21 cellular contexts compared by ENCODE assay signal in genomic region chr22:25748140-25748539, GRCh38. TPM values are rescaled to one million over a fixed set of nuclear protein-coding genes. Genes with fewer than 3 reads are reported as not detected.
DNase-seq lines count a peak whose midpoint lies in the region; TF ChIP-seq lines count a peak whose summit lies in the region.
"Had no signal": no experiment of that assay in that cellular context is flagged by ENCODE, and none has a peak within 500 bp of the region (broad histone marks: within the 10 kb centered on the region; RNA-seq: fewer than 3 reads in every experiment).

No MANE protein-coding gene starts in this region.

- POLR2A ChIA-PET in A673 (lab: Charles Lee; ENCODE audit: low non-redundant PET) = interaction anchor here (0.6 kb wide), 1 partner anchor 636 kb away, joined by 3 read pairs; no protein-coding TSS in a partner anchor

- TF ChIP-seq CTCF in osteoblast (IDR thresholded peaks at IDR 0.05; ENCODE audit: extremely low read depth, low read depth, low read length) = no peak
- no peak for TF ChIP-seq CTCF in A673 (conservative IDR thresholded peaks at IDR 0.05; ENCODE audit: low read depth, low read length)

- 64 to 66% methylated on average over 5 of the region's 5 CpGs for WGBS in GM23248 (ENCODE audit: low coverage in 1 of 2, low lambda C conversion rate in 2 of 2, missing lambda C conversion rate in 2 of 2), 2 experiments

- H3K27ac ChIP-seq in GM23248 = peak overlapping the region; percentile 85
- H3K27ac ChIP-seq in osteoblast (ENCODE audit: low read depth, low read length) = peak overlapping the region; percentile 98
- H3K27ac ChIP-seq in A673 (ENCODE audit: low read depth, low read length, poor library complexity, severe bottlenecking) = no peak overlapping the region
- H3K27ac ChIP-seq: VCaP had no signal

- H3K27me3 Mint-ChIP-seq in T-helper 1 cell treated with Interleukin-12 subunit alpha and Interleukin-12 subunit beta and Interleukin-4 antibody, amounts not matched to agents 30 μg/mL and 1 μg/mL, for 36 hours (ENCODE audit: low read depth) = no peaks in the 10 kb centered on the region
- no peaks in the 10 kb centered on the region for H3K27me3 Mint-ChIP-seq in activated T-helper 2 cell treated with anti-CD3 and anti-CD28 coated beads, Interferon-gamma antibody, Interleukin-2, Interleukin-4, amounts not matched to agents 10 μg/mL and 5 μg/mL and 100 μg/mL, durations not matched to agents 14 hours and 24 hours and 36 hours (ENCODE audit: low read depth)

- intact Hi-C loops in activated T-helper 2 cell treated with anti-CD3 and anti-CD28 coated beads, Interferon-gamma antibody, Interleukin-2, Interleukin-4, amounts not matched to agents 10 μg/mL and 5 μg/mL and 100 μg/mL, durations not matched to agents 14 hours and 24 hours and 36 hours (cut with micrococcal nuclease) = loop anchor here (2.0 to 5.0 kb wide), 2 partner anchors 45 to 676 kb away; no protein-coding TSS in a partner anchor
- intact Hi-C loops in A673 (cut with micrococcal nuclease; ENCODE audit: unreplicated experiment) = no loop called here

- no TSS peak for BruUV-seq in A673 (replicated peaks; lab: Mats Ljungman, UMichigan)

- H3K4me1 Mint-ChIP-seq in T-helper 1 cell treated with Interleukin-12 subunit alpha and Interleukin-12 subunit beta and Interleukin-4 antibody, amounts not matched to agents 30 μg/mL and 1 μg/mL, for 36 hours (ENCODE audit: low read depth) = peaks cover 69% of the 10 kb centered on the region
- peaks cover 75% of the 10 kb centered on the region for H3K4me1 Mint-ChIP-seq in activated T-helper 2 cell treated with anti-CD3 and anti-CD28 coated beads, Interferon-gamma antibody, Interleukin-2, Interleukin-4, amounts not matched to agents 10 μg/mL and 5 μg/mL and 100 μg/mL, durations not matched to agents 14 hours and 24 hours and 36 hours (ENCODE audit: low read depth)
- H3K4me1 Mint-ChIP-seq: activated naive CD4-positive, alpha-beta T cell treated with anti-CD3 and anti-CD28 coated beads, Interleukin-2, amount 50 U/mL, for 24 hours; central memory CD8-positive, alpha-beta T cell had no signal

- H3K4me1 ChIP-seq in GM23248 (ENCODE audit: insufficient read depth) (peaks cover 24% of the 10 kb centered on the region), osteoblast (ENCODE audit: insufficient read depth, low read length) (peaks cover 37% of the 10 kb centered on the region), A673 (ENCODE audit: insufficient read depth, low read length, poor library complexity, severe bottlenecking) (no peaks in the 10 kb centered on the region)

- in situ Hi-C loops in GM23248 (cut with MboI) = no loop called here

- no peak for DNase-seq in T-helper 1 cell
- no peak for DNase-seq in GM23248
- no peak for DNase-seq in activated T-helper 2 cell treated with anti-CD3 and anti-CD28 coated beads, Interferon-gamma antibody, Interleukin-2, Interleukin-4, amounts not matched to agents 10 μg/mL and 5 μg/mL and 100 μg/mL, durations not matched to agents 14 hours and 24 hours and 36 hours (ENCODE audit: low spot score)
- peak; percentile 27 for DNase-seq in osteoblast (ENCODE audit: insufficient read length, low spot score, missing footprints)
- no peak for DNase-seq in ureter (ENCODE audit: low spot score)
- DNase-seq in GDM1 (lab: John Stamatoyannopoulos, UW) = no peak
- DNase-seq in A673 (ENCODE audit: low spot score) = no peak
- DNase-seq: activated CD8-positive, alpha-beta memory T cell treated with anti-CD3 and anti-CD28 coated beads, Interleukin-2, amount 50 U/mL, for 48 hours; CD8-positive, alpha-beta T cell; endodermal cell; NCI-H1930; NCI-H524; spleen; stimulated activated naive B cell treated with anti-CD40 and anti-IgM and Interleukin-4, amounts not matched to agents 10 μg/mL and 1 μg/mL and 100 μg/mL, for 72 hours had no signal

- H4K20me1 ChIP-seq in GM23248 (ENCODE audit: insufficient read depth) (no peaks in the 10 kb centered on the region), osteoblast (ENCODE audit: insufficient read depth, low read length) (no peaks in the 10 kb centered on the region)

- peak overlapping the region; percentile 100 for H3K27ac Mint-ChIP-seq in T-helper 1 cell treated with Interleukin-12 subunit alpha and Interleukin-12 subunit beta and Interleukin-4 antibody, amounts not matched to agents 30 μg/mL and 1 μg/mL, for 36 hours
- peak overlapping the region; percentile 100 for H3K27ac Mint-ChIP-seq in activated T-helper 2 cell treated with anti-CD3 and anti-CD28 coated beads, Interferon-gamma antibody, Interleukin-2, Interleukin-4, amounts not matched to agents 10 μg/mL and 5 μg/mL and 100 μg/mL, durations not matched to agents 14 hours and 24 hours and 36 hours
- H3K27ac Mint-ChIP-seq: activated naive CD4-positive, alpha-beta T cell treated with anti-CD3 and anti-CD28 coated beads, Interleukin-2, amount 50 U/mL, for 24 hours; CD8-positive, alpha-beta T cell; endodermal cell; stimulated activated naive B cell treated with anti-CD40 and anti-IgM and Interleukin-4, amounts not matched to agents 10 μg/mL and 1 μg/mL and 100 μg/mL, for 72 hours had no signal

- no peaks in the 10 kb centered on the region for H3K36me3 ChIP-seq in GM23248 (ENCODE audit: low read depth)
- no peaks in the 10 kb centered on the region for H3K36me3 ChIP-seq in osteoblast (ENCODE audit: insufficient read depth, low read length)
- no peaks in the 10 kb centered on the region for H3K36me3 ChIP-seq in A673 (ENCODE audit: insufficient read depth, low read length, poor library complexity, severe bottlenecking)
- H3K36me3 ChIP-seq: spleen had no signal

- H3K9me3 Mint-ChIP-seq in T-helper 1 cell treated with Interleukin-12 subunit alpha and Interleukin-12 subunit beta and Interleukin-4 antibody, amounts not matched to agents 30 μg/mL and 1 μg/mL, for 36 hours = no peaks in the 10 kb centered on the region
- H3K9me3 Mint-ChIP-seq in activated T-helper 2 cell treated with anti-CD3 and anti-CD28 coated beads, Interferon-gamma antibody, Interleukin-2, Interleukin-4, amounts not matched to agents 10 μg/mL and 5 μg/mL and 100 μg/mL, durations not matched to agents 14 hours and 24 hours and 36 hours = no peaks in the 10 kb centered on the region
- H3K9me3 Mint-ChIP-seq: activated naive CD4-positive, alpha-beta T cell treated with anti-CD3 and anti-CD28 coated beads, Interleukin-2, amount 50 U/mL, for 24 hours; CD8-positive, alpha-beta T cell; central memory CD8-positive, alpha-beta T cell; stimulated activated naive B cell treated with anti-CD40 and anti-IgM and Interleukin-4, amounts not matched to agents 10 μg/mL and 1 μg/mL and 100 μg/mL, for 72 hours had no signal

- CTCF ChIA-PET in A673 (lab: Charles Lee) = no interaction called here

- peaks cover 14% of the 10 kb centered on the region for H3F3A ChIP-seq in GM23248 (ENCODE audit: insufficient read depth)

- no peaks in the 10 kb centered on the region for H3K27me3 ChIP-seq in GM23248 (replicated peaks; ENCODE audit: insufficient read depth)
- H3K27me3 ChIP-seq in osteoblast (ENCODE audit: insufficient read depth, low read length) = no peaks in the 10 kb centered on the region
- H3K27me3 ChIP-seq in A673 (replicated peaks; ENCODE audit: insufficient read depth, low read depth, low read length, poor library complexity) = no peaks in the 10 kb centered on the region

- H3K9ac ChIP-seq in GM23248 = peak overlapping the region; percentile 52

- peak overlapping the region; percentile 7 for H3K4me2 ChIP-seq in GM23248 (ENCODE audit: unreplicated experiment)
- peak overlapping the region; percentile 32 for H3K4me2 ChIP-seq in osteoblast (ENCODE audit: insufficient read depth, low read length)

- H2AFZ ChIP-seq in GM23248 (peak overlapping the region; percentile 50; the same call in 1 of the 2 replicates), osteoblast (ENCODE audit: low read length) (peak overlapping the region; percentile 67)

- H3K79me2 ChIP-seq in GM23248 (ENCODE audit: insufficient read depth) (no peaks in the 10 kb centered on the region), osteoblast (ENCODE audit: insufficient read depth, low read length) (no peaks in the 10 kb centered on the region)

- H3K36me3 Mint-ChIP-seq in T-helper 1 cell treated with Interleukin-12 subunit alpha and Interleukin-12 subunit beta and Interleukin-4 antibody, amounts not matched to agents 30 μg/mL and 1 μg/mL, for 36 hours (ENCODE audit: low read depth) = peaks cover 34% of the 10 kb centered on the region
- peaks cover 43% of the 10 kb centered on the region for H3K36me3 Mint-ChIP-seq in activated T-helper 2 cell treated with anti-CD3 and anti-CD28 coated beads, Interferon-gamma antibody, Interleukin-2, Interleukin-4, amounts not matched to agents 10 μg/mL and 5 μg/mL and 100 μg/mL, durations not matched to agents 14 hours and 24 hours and 36 hours (ENCODE audit: low read depth)
- H3K36me3 Mint-ChIP-seq: activated naive CD4-positive, alpha-beta T cell treated with anti-CD3 and anti-CD28 coated beads, Interleukin-2, amount 50 U/mL, for 24 hours; CD8-positive, alpha-beta T cell; stimulated activated naive B cell treated with anti-CD40 and anti-IgM and Interleukin-4, amounts not matched to agents 10 μg/mL and 1 μg/mL and 100 μg/mL, for 72 hours had no signal

- H3K4me3 Mint-ChIP-seq in T-helper 1 cell treated with Interleukin-12 subunit alpha and Interleukin-12 subunit beta and Interleukin-4 antibody, amounts not matched to agents 30 μg/mL and 1 μg/mL, for 36 hours = no peak overlapping the region
- no peak overlapping the region for H3K4me3 Mint-ChIP-seq in activated T-helper 2 cell treated with anti-CD3 and anti-CD28 coated beads, Interferon-gamma antibody, Interleukin-2, Interleukin-4, amounts not matched to agents 10 μg/mL and 5 μg/mL and 100 μg/mL, durations not matched to agents 14 hours and 24 hours and 36 hours (ENCODE audit: low read depth)
- H3K4me3 Mint-ChIP-seq: activated naive CD4-positive, alpha-beta T cell treated with anti-CD3 and anti-CD28 coated beads, Interleukin-2, amount 50 U/mL, for 24 hours; CD8-positive, alpha-beta T cell; central memory CD8-positive, alpha-beta T cell; endodermal cell; stimulated activated naive B cell treated with anti-CD40 and anti-IgM and Interleukin-4, amounts not matched to agents 10 μg/mL and 1 μg/mL and 100 μg/mL, for 72 hours had no signal

- no peak overlapping the region for H3K4me3 ChIP-seq in GM23248
- H3K4me3 ChIP-seq in osteoblast (ENCODE audit: insufficient read depth, low read length) = no peak overlapping the region
- no peak overlapping the region for H3K4me3 ChIP-seq in A673 (ENCODE audit: low read depth, low read length, poor library complexity, severe bottlenecking)
- H3K4me3 ChIP-seq: spleen had no signal

- H3K9me3 ChIP-seq in GM23248 (ENCODE audit: low read depth) (no peaks in the 10 kb centered on the region), osteoblast (ENCODE audit: low read depth, low read length) (no peaks in the 10 kb centered on the region), A673 (ENCODE audit: low read depth, low read length, poor library complexity, severe bottlenecking) (no peaks in the 10 kb centered on the region)
- H3K9me3 ChIP-seq: spleen had no signal

- H3K9me2 ChIP-seq in GM23248 (ENCODE audit: insufficient read depth) = no peaks in the 10 kb centered on the region

RNA-seq across cellular contexts. Expression of gene MYO18B, which starts 6.2 kb away (rescaled TPM):
- total RNA-seq in GM23248 (2014; rRNA removed; shearing (Covaris generic)) = not detected in 2 replicates
- polyA plus RNA-seq in GM23248 (2016; fragmentation: Nextera tagmentation; extraction: Ambion mirVana) = not detected in 2 replicates
- total RNA-seq in activated T-helper 2 cell treated with anti-CD3 and anti-CD28 coated beads, Interferon-gamma antibody, Interleukin-2, Interleukin-4, amounts not matched to agents 10 μg/mL and 5 μg/mL and 100 μg/mL, durations not matched to agents 14 hours and 24 hours and 36 hours = 6.0 and 6.1 TPM in 2 replicates
- total RNA-seq in osteoblast (under 0.01 TPM in 1 of 2 replicates, not detected in the other), ureter (0.34 TPM), A673 (2021) (0.15 TPM in 1 of 2 replicates, not detected in the other)
- total RNA-seq: M059J, OCI-LY7, osteocyte had no signal
